ENCODE assay signal across 28 cellular contexts in the genomic region with DNA sequence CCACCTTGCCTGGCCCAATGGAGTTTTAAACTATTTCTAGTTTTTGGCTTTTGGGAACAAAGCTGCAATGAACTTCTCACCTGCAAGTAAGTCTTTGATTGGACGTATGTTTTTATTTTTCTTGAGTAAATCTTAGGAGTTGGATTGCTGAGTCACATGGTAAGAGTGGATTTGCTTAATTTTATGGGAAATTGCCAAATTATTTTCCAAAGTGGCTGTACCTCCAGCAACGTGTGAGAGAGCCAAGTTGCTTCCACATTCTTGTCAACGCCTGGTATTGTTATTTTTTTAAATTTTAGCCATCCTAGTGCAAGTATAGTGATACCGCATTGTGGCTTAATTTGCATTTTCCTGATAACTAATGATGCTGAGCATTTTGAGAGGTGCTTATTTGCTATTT.
DNase-seq lines count a peak whose midpoint lies in the region; ATAC-seq, FAIRE-seq and TF ChIP-seq lines count a peak whose summit lies in the region.
"Had no signal": no experiment of that assay in that cellular context is flagged by ENCODE, and none has a peak within 500 bp of the region (broad histone marks: within the 10 kb centered on the region; RNA-seq: fewer than 3 reads in every experiment).

No MANE protein-coding gene starts in this region.

- no peaks in the 10 kb centered on the region for H3K9me3 Mint-ChIP-seq in nephron
- H3K9me3 Mint-ChIP-seq in type B pancreatic cell = no peaks in the 10 kb centered on the region
- H3K9me3 Mint-ChIP-seq: CD8-positive, alpha-beta memory T cell had no signal

- no peak for TF ChIP-seq CTCF in fibroblast of pulmonary artery (IDR thresholded peaks at IDR 0.05; ENCODE audit: low read length, missing control alignments)
- TF ChIP-seq CTCF in nephron (IDR thresholded peaks at IDR 0.05; ENCODE audit: unreplicated experiment in 3 of 3) = no peak
- TF ChIP-seq CTCF in type B pancreatic cell (conservative IDR thresholded peaks at IDR 0.05) = no peak

- H3K4me1 Mint-ChIP-seq in nephron (no peaks in the 10 kb centered on the region), type B pancreatic cell (ENCODE audit: unreplicated experiment) (no peaks in the 10 kb centered on the region)
- H3K4me1 Mint-ChIP-seq: CD4-positive, alpha-beta memory T cell; CD4-positive, CD25-positive, alpha-beta regulatory T cell; CD8-positive, alpha-beta memory T cell had no signal

- H3K4me3 Mint-ChIP-seq in nephron (no peak overlapping the region), type B pancreatic cell (no peak overlapping the region)
- H3K4me3 Mint-ChIP-seq: CD14-positive monocyte; CD4-positive, alpha-beta memory T cell; CD4-positive, CD25-positive, alpha-beta regulatory T cell; CD8-positive, alpha-beta memory T cell had no signal

- no peak for TF ChIP-seq POLR2A in H54 (IDR thresholded peaks at IDR 0.05; ENCODE audit: low read depth, low read length)

- DNase-seq in H54 (ENCODE audit: insufficient read length, low spot score) (no peak), astrocyte of the hippocampus (ENCODE audit: low read depth, low spot score) (peak; percentile 19), fibroblast of pulmonary artery (ENCODE audit: low read depth) (peak; percentile 29), type B pancreatic cell (ENCODE audit: extremely low spot score, unreplicated experiment) (no peak), HT-29 (ENCODE audit: low spot score) (no peak), HuH-7.5 (ENCODE audit: low spot score) (no peak)
- DNase-seq: 8988T; ACHN; BE2C; C1 segment of cervical spinal cord; CD4-positive, alpha-beta memory T cell; CD4-positive, CD25-positive, alpha-beta regulatory T cell; CD8-positive, alpha-beta memory T cell; COR-L47; DMS 273 treated with DMSO at 0.1 percent for 48 hours; DMS153; DMS53; DMS79; DND-41; EL; GDM1 had no signal

- no peak for ATAC-seq in HG02840 (IDR thresholded peaks at IDR 0.05; ENCODE audit: low FRiP score, unreplicated experiment)
- ATAC-seq: GM12878 had no signal

- H3K36me3 Mint-ChIP-seq in nephron (ENCODE audit: low read depth) (no peaks in the 10 kb centered on the region), type B pancreatic cell (peaks cover 4% of the 10 kb centered on the region)
- H3K36me3 Mint-ChIP-seq: CD14-positive monocyte; CD4-positive, alpha-beta memory T cell; CD4-positive, CD25-positive, alpha-beta regulatory T cell; CD8-positive, alpha-beta memory T cell had no signal

- H3K27me3 Mint-ChIP-seq in nephron (ENCODE audit: low read depth) = no peaks in the 10 kb centered on the region
- H3K27me3 Mint-ChIP-seq in type B pancreatic cell = peaks cover 5% of the 10 kb centered on the region

- H3K27ac Mint-ChIP-seq in nephron (peak overlapping the region; percentile 54 to 84 (median 68)), type B pancreatic cell (no peak overlapping the region)
- H3K27ac Mint-ChIP-seq: CD14-positive monocyte; CD4-positive, alpha-beta memory T cell; CD4-positive, CD25-positive, alpha-beta regulatory T cell had no signal

- H3K4me3 ChIP-seq in fibroblast of pulmonary artery (replicated peaks; ENCODE audit: low read depth, low read length) = no peak overlapping the region
- H3K4me3 ChIP-seq: BLaER1, GM12878 had no signal

- peak; percentile 41 for FAIRE-seq in H54 (lab: Jason Lieb, UNC)
- FAIRE-seq: A204.1, GM12878, GM19239 had no signal

Comparison
In these comparisons a context has a peak if more than half of its experiments do, and no peak if none do; other contexts are left out.
1. DNase-seq: peak in astrocyte of the hippocampus (single experiment) and fibroblast of pulmonary artery (single experiment); none in H54 (single experiment), type B pancreatic cell (single experiment), HT-29 (single experiment) and HuH-7.5 (single experiment).